Comparison of ENCODE assay signal across 10 cellular contexts in the genomic region with DNA sequence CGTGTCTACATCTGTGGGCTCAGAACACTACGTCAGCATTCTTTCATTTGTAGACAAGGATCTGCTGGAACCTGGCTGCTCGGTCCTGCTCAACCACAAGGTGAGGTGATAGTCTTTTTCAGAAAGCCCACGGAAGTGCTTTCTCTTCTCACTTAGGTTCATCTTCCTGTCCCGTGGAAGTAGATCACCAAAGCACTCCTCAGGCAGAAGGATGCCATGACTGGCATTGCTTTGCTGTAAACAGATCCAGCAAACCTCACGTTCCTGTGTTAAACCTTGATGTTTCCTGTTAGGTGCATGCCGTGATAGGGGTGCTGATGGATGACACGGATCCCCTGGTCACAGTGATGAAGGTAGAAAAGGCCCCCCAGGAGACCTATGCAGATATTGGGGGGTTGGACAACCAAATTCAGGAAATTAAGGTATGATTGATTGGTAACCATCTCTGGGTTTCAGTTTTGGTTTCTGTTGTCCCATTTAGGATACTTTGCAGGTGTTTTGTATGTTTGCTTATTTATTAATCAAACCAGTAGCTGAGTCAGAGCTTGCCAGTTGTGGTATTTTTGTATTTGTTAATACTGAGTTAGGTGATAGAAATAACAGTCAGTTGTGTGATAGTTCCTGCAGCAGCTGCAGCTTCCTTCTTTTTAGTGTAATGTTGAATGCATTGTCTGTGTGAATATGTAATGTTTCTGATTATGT. TPM values are rescaled to one million over a fixed set of nuclear protein-coding genes. Genes with fewer than 3 reads are reported as not detected.
DNase-seq lines count a peak whose midpoint lies in the region; ATAC-seq lines count a peak whose summit lies in the region.
"Had no signal": no experiment of that assay in that cellular context is flagged by ENCODE, and none has a peak within 500 bp of the region (broad histone marks: within the 10 kb centered on the region; RNA-seq: fewer than 3 reads in every experiment).

No MANE protein-coding gene starts in this region.

- H3K27ac Mint-ChIP-seq in activated naive CD8-positive, alpha-beta T cell treated with anti-CD3 and anti-CD28 coated beads for 36 hours = peak overlapping the region; percentile 61

- H3K4me1 Mint-ChIP-seq in activated naive CD8-positive, alpha-beta T cell treated with anti-CD3 and anti-CD28 coated beads for 36 hours = peaks cover 6% of the 10 kb centered on the region

- ATAC-seq in GM19023 (IDR thresholded peaks at IDR 0.05; ENCODE audit: unreplicated experiment) (peak; percentile 80), GM21526 (IDR thresholded peaks at IDR 0.05; ENCODE audit: low FRiP score, unreplicated experiment) (peak; percentile 67), HG03135 (IDR thresholded peaks at IDR 0.05; ENCODE audit: unreplicated experiment) (peak; percentile 87)
- ATAC-seq: esophagus mucosa had no signal

- H3K36me3 Mint-ChIP-seq in activated naive CD8-positive, alpha-beta T cell treated with anti-CD3 and anti-CD28 coated beads for 36 hours = peaks cover 34% of the 10 kb centered on the region

- no peak for DNase-seq in activated naive CD8-positive, alpha-beta T cell treated with anti-CD3 and anti-CD28 coated beads for 36 hours
- DNase-seq in stimulated activated CD4-positive, alpha-beta T cell treated with anti-CD3 and anti-CD28 coated beads, Interleukin-4, amount 100 ng/mL, for 1 hour = no peak
- DNase-seq in OCI-M2 (lab: John Stamatoyannopoulos, UW; ENCODE audit: unreplicated experiment) (no peak), SHP77 treated with DMSO at 0.1 percent for 48 hours (lab: John Stamatoyannopoulos, UW) (no peak)
- DNase-seq: activated CD4-positive, alpha-beta T cell treated with anti-CD3 and anti-CD28 coated beads, Interleukin-2, amount 50 U/mL, for 4 hours; DND-41 had no signal

- H3K27me3 Mint-ChIP-seq in activated naive CD8-positive, alpha-beta T cell treated with anti-CD3 and anti-CD28 coated beads for 36 hours = no peaks in the 10 kb centered on the region

- H3K4me3 Mint-ChIP-seq in activated naive CD8-positive, alpha-beta T cell treated with anti-CD3 and anti-CD28 coated beads for 36 hours = no peak overlapping the region

- H3K9me3 Mint-ChIP-seq in activated naive CD8-positive, alpha-beta T cell treated with anti-CD3 and anti-CD28 coated beads for 36 hours = peaks cover 3% of the 10 kb centered on the region

RNA-seq across cellular contexts. Expression of gene PSMC1, which starts 7.5 kb away (rescaled TPM):
- 100 to 1,000 TPM; 129 to 130 TPM for total RNA-seq in activated naive CD8-positive, alpha-beta T cell treated with anti-CD3 and anti-CD28 coated beads for 36 hours
